Comparison of ENCODE assay signal across 21 cellular contexts in genomic region chr1:162422662-162423375, GRCh38. TPM values are rescaled to one million over a fixed set of nuclear protein-coding genes. Genes with fewer than 3 reads are reported as not detected.
A peak's percentile ranks its signal among the peaks of the same experiment; 100 is the strongest.
DNase-seq lines count a peak whose midpoint lies in the region; ATAC-seq and TF ChIP-seq lines count a peak whose summit lies in the region.
"Had no signal": no experiment of that assay in that cellular context is flagged by ENCODE, and none has a peak within 500 bp of the region (broad histone marks: within the 10 kb centered on the region; RNA-seq: fewer than 3 reads in every experiment).

No MANE protein-coding gene starts in this region.

- DNase-seq in GM06990 (ENCODE audit: extremely low read depth, insufficient read length) = peak; percentile 4
- DNase-seq in NAMALWA (ENCODE audit: low spot score) = peak; percentile 53
- peak; percentile 16 for DNase-seq in UCSD-AML1 (lab: John Stamatoyannopoulos, UW; ENCODE audit: unreplicated experiment)
- no peak for DNase-seq in naive thymus-derived CD4-positive, alpha-beta T cell
- no peak for DNase-seq in COLO829 (ENCODE audit: low spot score)
- DNase-seq in dermis blood vessel endothelial cell = no peak
- DNase-seq: activated CD4-positive, alpha-beta memory T cell treated with anti-CD3 and anti-CD28 coated beads, Interleukin-2, amount 10 ng/mL, durations not matched to agents 7 days and 5 days; activated T-cell treated with anti-CD3 and anti-CD28 coated beads, Interleukin-2, amount 50 U/mL, for 48 hours; body of pancreas; NCI-H187; NCI-H446 treated with DMSO at 0.1 percent for 48 hours had no signal

- no peak for TF ChIP-seq CTCF in GM06990 (IDR thresholded peaks at IDR 0.05; ENCODE audit: insufficient read depth, low read length, poor library complexity, severe bottlenecking)

- H3K4me1 ChIP-seq in naive thymus-derived CD4-positive, alpha-beta T cell (ENCODE audit: control insufficient read depth in 2 of 2, insufficient read depth in 2 of 2, low read length in 2 of 2) = no peaks in the 10 kb centered on the region
- H3K4me1 ChIP-seq: body of pancreas had no signal

- H3K9me3 ChIP-seq in naive thymus-derived CD4-positive, alpha-beta T cell (ENCODE audit: control insufficient read depth in 2 of 3, low read length in 3 of 3) = no peaks in the 10 kb centered on the region
- H3K9me3 ChIP-seq: body of pancreas had no signal

- H3K36me3 Mint-ChIP-seq in naive thymus-derived CD4-positive, alpha-beta T cell = peaks cover 0 to 4% (median 0%) of the 10 kb centered on the region in 5 donors
- H3K36me3 Mint-ChIP-seq: activated naive CD8-positive, alpha-beta T cell had no signal

- peaks cover 0 to 4% (median 0%) of the 10 kb centered on the region in 11 donors for H3K9me3 Mint-ChIP-seq in naive thymus-derived CD4-positive, alpha-beta T cell
- H3K9me3 Mint-ChIP-seq: activated CD4-positive, alpha-beta memory T cell treated with anti-CD3 and anti-CD28 coated beads, Interleukin-2, amount 10 ng/mL, durations not matched to agents 7 days and 5 days had no signal

- ATAC-seq in naive thymus-derived CD4-positive, alpha-beta T cell = peak; percentile 68
- ATAC-seq in GM18498 (IDR thresholded peaks at IDR 0.05; ENCODE audit: unreplicated experiment) (no peak), HG03342 (IDR thresholded peaks at IDR 0.05; ENCODE audit: unreplicated experiment) (no peak)
- ATAC-seq: body of pancreas, HCT116, SK-N-SH treated with all-trans-retinoic acid at 6 μM for 48 hours had no signal

- no peak overlapping the region for H3K4me3 Mint-ChIP-seq in naive thymus-derived CD4-positive, alpha-beta T cell
- H3K4me3 Mint-ChIP-seq: activated CD4-positive, alpha-beta memory T cell treated with anti-CD3 and anti-CD28 coated beads, Interleukin-2, amount 10 ng/mL, durations not matched to agents 7 days and 5 days; activated naive CD8-positive, alpha-beta T cell had no signal

- H3K27ac Mint-ChIP-seq in naive thymus-derived CD4-positive, alpha-beta T cell = no peak overlapping the region
- H3K27ac Mint-ChIP-seq: activated CD4-positive, alpha-beta memory T cell treated with anti-CD3 and anti-CD28 coated beads, Interleukin-2, amount 10 ng/mL, durations not matched to agents 7 days and 5 days; activated naive CD8-positive, alpha-beta T cell had no signal

- no peak overlapping the region for H3K27ac ChIP-seq in naive thymus-derived CD4-positive, alpha-beta T cell (ENCODE audit: low read depth, low read length)
- H3K27ac ChIP-seq: body of pancreas had no signal

- H3K27me3 ChIP-seq in GM06990 (replicated peaks; ENCODE audit: control insufficient read depth, insufficient read depth, low read length) = no peaks in the 10 kb centered on the region
- no peaks in the 10 kb centered on the region for H3K27me3 ChIP-seq in naive thymus-derived CD4-positive, alpha-beta T cell (ENCODE audit: control insufficient read depth in 2 of 2, insufficient read depth in 2 of 2, low read length in 2 of 2)
- H3K27me3 ChIP-seq: body of pancreas had no signal

- H3K4me3 ChIP-seq in GM06990 (replicated peaks; ENCODE audit: low read depth, low read length) = no peak overlapping the region
- no peak overlapping the region for H3K4me3 ChIP-seq in naive thymus-derived CD4-positive, alpha-beta T cell (ENCODE audit: low read length)
- H3K4me3 ChIP-seq: body of pancreas, lung had no signal

- no peaks in the 10 kb centered on the region for H3K36me3 ChIP-seq in GM06990 (ENCODE audit: control insufficient read depth, insufficient read depth, low read length)
- no peaks in the 10 kb centered on the region for H3K36me3 ChIP-seq in naive thymus-derived CD4-positive, alpha-beta T cell (ENCODE audit: control insufficient read depth in 2 of 3, insufficient read depth in 3 of 3, low read length in 3 of 3)

- peaks cover 0 to 8% (median 0%) of the 10 kb centered on the region in 7 donors for H3K4me1 Mint-ChIP-seq in naive thymus-derived CD4-positive, alpha-beta T cell
- H3K4me1 Mint-ChIP-seq: activated CD4-positive, alpha-beta memory T cell treated with anti-CD3 and anti-CD28 coated beads, Interleukin-2, amount 10 ng/mL, durations not matched to agents 7 days and 5 days had no signal

- intact Hi-C loops in naive thymus-derived CD4-positive, alpha-beta T cell (cut with micrococcal nuclease) = no loop called here

- CTCF ChIA-PET in naive thymus-derived CD4-positive, alpha-beta T cell (lab: Charles Lee) = no interaction called here

- POLR2A ChIA-PET in naive thymus-derived CD4-positive, alpha-beta T cell (lab: Charles Lee) = no interaction called here

- peaks cover 2 to 37% (median 22%) of the 10 kb centered on the region in 5 donors for H3K27me3 Mint-ChIP-seq in naive thymus-derived CD4-positive, alpha-beta T cell

RNA-seq across cellular contexts. Expression of gene SH2D1B, which starts 10.9 kb away (rescaled TPM):
- 10 to 100 TPM in 1 of 5 experiments, 1 to 10 TPM in 1, not detected in 3; 3.1 to 16.9 TPM for total RNA-seq in naive thymus-derived CD4-positive, alpha-beta T cell
- under 1 TPM; 0.22 to 0.31 TPM for polyA plus RNA-seq in naive thymus-derived CD4-positive, alpha-beta T cell
- total RNA-seq in dermis blood vessel endothelial cell = 0.05 TPM in 1 of 2 replicates, not detected in the other
- total RNA-seq: activated CD4-positive, alpha-beta memory T cell treated with anti-CD3 and anti-CD28 coated beads, Interleukin-2, amount 10 ng/mL, durations not matched to agents 7 days and 5 days; body of pancreas; frontal cortex; OCI-LY7; pulmonary artery endothelial cell had no signal

RNA-seq across cellular contexts. Expression of gene C1orf226, which starts 41.3 kb away (rescaled TPM):
- total RNA-seq in naive thymus-derived CD4-positive, alpha-beta T cell = under 1 TPM in 1 of 5 experiments, not detected in 4; 0.24 TPM
- polyA plus RNA-seq in naive thymus-derived CD4-positive, alpha-beta T cell = not detected
- total RNA-seq in dermis blood vessel endothelial cell = 0.34 and 1.1 TPM in 2 replicates
- total RNA-seq: activated CD4-positive, alpha-beta memory T cell treated with anti-CD3 and anti-CD28 coated beads, Interleukin-2, amount 10 ng/mL, durations not matched to agents 7 days and 5 days; OCI-LY7 had no signal

RNA-seq across cellular contexts. Expression of gene SPATA46, which starts 46.2 kb away (rescaled TPM):
- not detected for total RNA-seq in naive thymus-derived CD4-positive, alpha-beta T cell
- not detected for polyA plus RNA-seq in naive thymus-derived CD4-positive, alpha-beta T cell
- total RNA-seq in dermis blood vessel endothelial cell = not detected in 2 replicates
- total RNA-seq: activated CD4-positive, alpha-beta memory T cell treated with anti-CD3 and anti-CD28 coated beads, Interleukin-2, amount 10 ng/mL, durations not matched to agents 7 days and 5 days; body of pancreas; frontal cortex; lung; OCI-LY7; pulmonary artery endothelial cell had no signal
- polyA plus RNA-seq: lung, thymus had no signal

Comparison
In these comparisons a context has a peak if more than half of its experiments do, and no peak if none do; other contexts are left out.
1. DNase-seq: peak in GM06990 (single experiment), NAMALWA (single experiment) and UCSD-AML1 (single experiment); none in naive thymus-derived CD4-positive, alpha-beta T cell (0 of 9), COLO829 (single experiment) and dermis blood vessel endothelial cell (single experiment).